Comparison of ENCODE assay signal across 1 cellular context in the genomic region with DNA sequence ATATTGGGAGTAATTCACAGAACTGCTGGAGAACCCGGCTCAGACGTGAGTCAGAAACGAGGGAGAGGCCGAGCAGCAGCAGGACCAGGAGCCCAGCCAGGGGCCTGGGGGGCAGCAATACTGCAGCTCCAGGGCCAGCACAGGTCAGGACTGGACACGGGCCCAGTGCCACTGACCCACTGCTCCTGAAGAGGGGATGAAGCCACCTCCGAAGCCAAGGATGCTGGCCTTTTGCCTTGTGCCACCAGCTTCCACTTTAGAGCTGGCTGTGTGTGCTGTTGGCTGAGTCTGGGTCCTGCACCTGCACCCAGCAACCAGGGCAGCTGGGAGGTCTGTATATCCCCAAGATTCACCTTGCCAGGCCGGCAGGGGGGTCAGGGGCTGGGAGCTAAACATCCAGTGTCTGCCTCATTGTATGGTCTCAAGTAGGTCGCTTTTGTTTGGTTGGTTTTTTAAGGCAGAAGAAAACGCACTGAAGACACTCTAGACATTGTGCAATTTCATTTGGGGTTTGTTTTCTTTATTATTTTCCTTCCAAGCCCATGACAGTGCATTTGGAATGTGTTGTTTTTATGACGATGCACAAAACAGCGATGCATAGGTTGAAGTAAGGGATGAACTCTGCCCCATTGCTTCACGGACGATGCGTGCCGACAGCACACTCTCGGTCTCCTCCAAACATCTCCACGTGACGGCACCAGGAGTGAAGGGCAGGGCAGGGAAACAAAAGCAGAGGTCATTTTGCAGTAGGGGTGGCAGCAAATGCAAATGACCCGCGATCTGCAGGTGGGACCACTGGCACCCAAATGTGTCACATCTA.
TF ChIP-seq lines count a peak whose summit lies in the region.

No MANE protein-coding gene starts in this region.

TF ChIP-seq in K562, 482 proteins besides CTCF, POLR2A, EP300 and RAD21:
- TF ChIP-seq MAFK (IDR thresholded peaks at IDR 0.05; ENCODE audit: low read length) (peak; percentile 13; the same call in 1 of the 2 replicates), CSDE1 (IDR thresholded peaks at IDR 0.05) (no peak), BHLHE40 (IDR thresholded peaks at IDR 0.05; ENCODE audit: low read length) (peak; percentile 64), SOX6 (IDR thresholded peaks at IDR 0.05) (0 out of 2 replicates have a peak, but pooled peaks have one; percentile 11), HEY1 (CRISPR knock-in tag; IDR thresholded peaks at IDR 0.05; ENCODE audit: borderline replicate concordance) (no peak), EZH2 (IDR thresholded peaks at IDR 0.05; ENCODE audit: borderline replicate concordance, low read depth, low read length) (peak; percentile 75; the same call in 1 of the 2 replicates), NR2C2 (CRISPR knock-in tag; IDR thresholded peaks at IDR 0.05) (no peak), NR2C2 (tag; IDR thresholded peaks at IDR 0.05) (0 out of 2 replicates have a peak, but pooled peaks have one; percentile 30), CEBPB (tag; IDR thresholded peaks at IDR 0.05) (peak; percentile 88), ZNF316 (IDR thresholded peaks at IDR 0.05) (peak; percentile 64), CEBPG (CRISPR knock-in tag; IDR thresholded peaks at IDR 0.05) (peak; percentile 50; the same call in 1 of the 2 replicates), CEBPG (tag; conservative IDR thresholded peaks at IDR 0.05 in 1 of 2, IDR thresholded peaks at IDR 0.05 in 1 of 2) (peak; percentile 47 to 61; a peak in 2 of 4 replicates), MAFG (tag; conservative IDR thresholded peaks at IDR 0.05) (peak; percentile 55), RBFOX2 (IDR thresholded peaks at IDR 0.05; ENCODE audit: low read depth, low read length) (no peak), C11orf30 (IDR thresholded peaks at IDR 0.05; ENCODE audit: low read depth) (peak; percentile 21; the same call in 1 of the 2 replicates)
- TF ChIP-seq, protein P1, sequence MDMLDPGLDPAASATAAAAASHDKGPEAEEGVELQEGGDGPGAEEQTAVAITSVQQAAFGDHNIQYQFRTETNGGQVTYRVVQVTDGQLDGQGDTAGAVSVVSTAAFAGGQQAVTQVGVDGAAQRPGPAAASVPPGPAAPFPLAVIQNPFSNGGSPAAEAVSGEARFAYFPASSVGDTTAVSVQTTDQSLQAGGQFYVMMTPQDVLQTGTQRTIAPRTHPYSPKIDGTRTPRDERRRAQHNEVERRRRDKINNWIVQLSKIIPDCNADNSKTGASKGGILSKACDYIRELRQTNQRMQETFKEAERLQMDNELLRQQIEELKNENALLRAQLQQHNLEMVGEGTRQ (CRISPR knock-in tag; IDR thresholded peaks at IDR 0.05), result peak; percentile 51
- TF ChIP-seq, protein P2, sequence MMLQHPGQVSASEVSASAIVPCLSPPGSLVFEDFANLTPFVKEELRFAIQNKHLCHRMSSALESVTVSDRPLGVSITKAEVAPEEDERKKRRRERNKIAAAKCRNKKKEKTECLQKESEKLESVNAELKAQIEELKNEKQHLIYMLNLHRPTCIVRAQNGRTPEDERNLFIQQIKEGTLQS (IDR thresholded peaks at IDR 0.05), result 0 out of 2 replicates have a peak, but pooled peaks have one; percentile 14
- TF ChIP-seq, protein P2 (CRISPR knock-in tag; conservative IDR thresholded peaks at IDR 0.05), result no peak
- TF ChIP-seq, protein P3, sequence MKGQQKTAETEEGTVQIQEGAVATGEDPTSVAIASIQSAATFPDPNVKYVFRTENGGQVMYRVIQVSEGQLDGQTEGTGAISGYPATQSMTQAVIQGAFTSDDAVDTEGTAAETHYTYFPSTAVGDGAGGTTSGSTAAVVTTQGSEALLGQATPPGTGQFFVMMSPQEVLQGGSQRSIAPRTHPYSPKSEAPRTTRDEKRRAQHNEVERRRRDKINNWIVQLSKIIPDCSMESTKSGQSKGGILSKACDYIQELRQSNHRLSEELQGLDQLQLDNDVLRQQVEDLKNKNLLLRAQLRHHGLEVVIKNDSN (CRISPR knock-in tag; IDR thresholded peaks at IDR 0.05), result peak; percentile 62
- TF ChIP-seq, protein P4, sequence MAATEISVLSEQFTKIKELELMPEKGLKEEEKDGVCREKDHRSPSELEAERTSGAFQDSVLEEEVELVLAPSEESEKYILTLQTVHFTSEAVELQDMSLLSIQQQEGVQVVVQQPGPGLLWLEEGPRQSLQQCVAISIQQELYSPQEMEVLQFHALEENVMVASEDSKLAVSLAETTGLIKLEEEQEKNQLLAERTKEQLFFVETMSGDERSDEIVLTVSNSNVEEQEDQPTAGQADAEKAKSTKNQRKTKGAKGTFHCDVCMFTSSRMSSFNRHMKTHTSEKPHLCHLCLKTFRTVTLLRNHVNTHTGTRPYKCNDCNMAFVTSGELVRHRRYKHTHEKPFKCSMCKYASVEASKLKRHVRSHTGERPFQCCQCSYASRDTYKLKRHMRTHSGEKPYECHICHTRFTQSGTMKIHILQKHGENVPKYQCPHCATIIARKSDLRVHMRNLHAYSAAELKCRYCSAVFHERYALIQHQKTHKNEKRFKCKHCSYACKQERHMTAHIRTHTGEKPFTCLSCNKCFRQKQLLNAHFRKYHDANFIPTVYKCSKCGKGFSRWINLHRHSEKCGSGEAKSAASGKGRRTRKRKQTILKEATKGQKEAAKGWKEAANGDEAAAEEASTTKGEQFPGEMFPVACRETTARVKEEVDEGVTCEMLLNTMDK (IDR thresholded peaks at IDR 0.05; ENCODE audit: borderline replicate concordance, insufficient read depth, low read depth, low read length, poor library complexity, severe bottlenecking), result no peak
TF ChIP-seq in K562: peak in this region for 13.
